ENCODE assay signal across 8 cellular contexts in the genomic region with DNA sequence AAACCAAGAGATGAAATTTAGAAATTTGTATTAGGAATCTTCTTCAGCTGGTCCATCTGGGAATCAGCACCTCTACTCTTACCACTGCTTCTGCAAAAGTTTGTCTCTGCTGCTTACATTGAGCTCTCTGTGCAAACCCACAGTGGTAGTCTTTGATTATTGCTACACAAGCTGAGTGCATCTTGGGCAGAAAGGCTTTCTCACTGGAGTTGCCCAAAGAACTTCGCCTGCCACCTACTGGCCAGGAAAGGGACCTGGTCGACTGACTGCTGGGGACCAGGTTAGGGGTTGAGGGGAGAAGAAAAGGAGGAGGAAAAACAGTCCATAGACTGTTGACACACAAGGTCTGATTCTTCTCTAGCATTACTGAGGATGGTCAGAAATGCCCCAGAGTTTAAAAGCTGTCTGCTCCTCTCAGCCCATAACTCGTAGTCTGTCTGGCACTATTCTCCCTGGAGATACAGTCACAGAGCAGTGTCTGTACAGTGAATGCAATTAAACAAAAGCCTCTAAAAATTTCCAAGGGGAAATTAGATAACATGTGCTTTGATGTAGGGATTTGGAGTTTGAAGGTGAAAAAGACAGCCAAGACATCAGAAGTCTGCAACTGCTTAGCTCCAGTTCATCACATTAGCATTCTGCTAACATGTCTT.
DNase-seq lines count a peak whose midpoint lies in the region; ATAC-seq, FAIRE-seq and TF ChIP-seq lines count a peak whose summit lies in the region.

No MANE protein-coding gene starts in this region.

- H3K4me3 ChIP-seq in OCI-LY7 (ENCODE audit: low read depth, low read length, poor library complexity, severe bottlenecking) (no peak overlapping the region), heart right ventricle (no peak overlapping the region)

- intact Hi-C loops in OCI-LY7 (cut with micrococcal nuclease; ENCODE audit: unreplicated experiment) = no loop called here
- intact Hi-C loops in heart right ventricle (cut with DNase I) = loop anchor here in 1 of 10 donors (10.0 kb wide), 1 partner anchor 1058 kb away; no protein-coding TSS in a partner anchor

- peaks cover 0 to 8% (median 0%) of the 10 kb centered on the region in 7 donors for H3K27me3 ChIP-seq in heart right ventricle

- H3K9me2 ChIP-seq in OCI-LY7 (ENCODE audit: insufficient read depth, low read length) = no peaks in the 10 kb centered on the region

- ATAC-seq in HG03139 (IDR thresholded peaks at IDR 0.05; ENCODE audit: unreplicated experiment) = peak; percentile 94
- ATAC-seq in heart right ventricle = no peak

- no peaks in the 10 kb centered on the region for H4K20me1 ChIP-seq in OCI-LY7 (ENCODE audit: insufficient read depth, low read length)

- no peaks in the 10 kb centered on the region for H3K4me1 ChIP-seq in OCI-LY7 (ENCODE audit: insufficient read depth, low read length, poor library complexity, severe bottlenecking)
- H3K4me1 ChIP-seq in heart right ventricle = no peaks in the 10 kb centered on the region

- TF ChIP-seq CTCF in D721Med (IDR thresholded peaks at IDR 0.05; ENCODE audit: insufficient read depth, missing control alignments) = peak; percentile 72
- TF ChIP-seq CTCF in OCI-LY7 (conservative IDR thresholded peaks at IDR 0.05; ENCODE audit: low read length) = peak; percentile 86
- TF ChIP-seq CTCF in heart right ventricle (IDR thresholded peaks at IDR 0.05) = peak in 8 of 9 donors; percentile 8 to 66 (median 43)

- DNase-seq in D721Med (ENCODE audit: insufficient read length, low spot score) = no peak
- DNase-seq in GM19240 (ENCODE audit: insufficient read length, low spot score) = peak; percentile 43
- peak; percentile 64 for DNase-seq in OCI-LY7 (ENCODE audit: low spot score)
- DNase-seq in activated T-cell treated with anti-CD3 and anti-CD28 coated beads, Interleukin-2, amount 50 U/mL, for 48 hours = peak; percentile 70 to 72
- DNase-seq in heart right ventricle = peak in 1 of 2 donors; percentile 14
- peak; percentile 22 for DNase-seq in stimulated activated CD4-positive, alpha-beta T cell treated with anti-CD3 and anti-CD28 coated beads, Interleukin-2, amount 100 ng/mL, for 4 hours (ENCODE audit: low read depth)
- no peak for DNase-seq in DMS79 (lab: John Stamatoyannopoulos, UW)

- no peak for FAIRE-seq in D721Med (lab: Jason Lieb, UNC)

- no peak overlapping the region for H2AFZ ChIP-seq in OCI-LY7 (ENCODE audit: low read length)

- POLR2A ChIA-PET in OCI-LY7 (lab: Charles Lee) = interaction anchor here (0.7 to 1.5 kb wide), 4 partner anchors 10 to 1610 kb away, joined by 3 to 5 read pairs (median 3); no protein-coding TSS in a partner anchor

- no peaks in the 10 kb centered on the region for H3K36me3 ChIP-seq in OCI-LY7 (ENCODE audit: insufficient read depth, low read length)
- H3K36me3 ChIP-seq in heart right ventricle = no peaks in the 10 kb centered on the region

- no peak overlapping the region for H3K4me2 ChIP-seq in OCI-LY7 (ENCODE audit: low read length)

- CTCF ChIA-PET in OCI-LY7 (lab: Charles Lee; ENCODE audit: unreplicated experiment) = interaction anchor here (0.6 kb wide), 1 partner anchor 538 kb away, joined by 3 read pairs; no protein-coding TSS in a partner anchor

- no TSS peak for BruUV-seq in OCI-LY7 (replicated peaks; lab: Mats Ljungman, UMichigan)

- H3K27ac ChIP-seq in OCI-LY7 (ENCODE audit: low read depth, low read length, poor library complexity, severe bottlenecking) = no peak overlapping the region
- H3K27ac ChIP-seq in heart right ventricle = no peak overlapping the region

- WGBS in heart right ventricle, 2 donors = 28 to 33% methylated on average over 3 of the region's 3 CpGs

- no peaks in the 10 kb centered on the region for H3K9me3 ChIP-seq in OCI-LY7 (ENCODE audit: low read length)
- no peaks in the 10 kb centered on the region for H3K9me3 ChIP-seq in heart right ventricle

- no peaks in the 10 kb centered on the region for H3K79me2 ChIP-seq in OCI-LY7 (ENCODE audit: insufficient read depth, low read depth, low read length)

Comparison
In these comparisons a context has a peak if more than half of its experiments do, and no peak if none do; other contexts are left out.
1. DNase-seq: peak in GM19240 (single experiment), OCI-LY7 (single experiment), activated T-cell treated with anti-CD3 and anti-CD28 coated beads, Interleukin-2, amount 50 U/mL, for 48 hours (2 of 2) and stimulated activated CD4-positive, alpha-beta T cell treated with anti-CD3 and anti-CD28 coated beads, Interleukin-2, amount 100 ng/mL, for 4 hours (single experiment); none in D721Med (single experiment) and DMS79 (single experiment).
2. Peak in every context shown above with its lines, with median percentiles within 50 percentile points of each other: CTCF ChIP-seq.